ENCODE assay signal across 10 cellular contexts in the genomic region with DNA sequence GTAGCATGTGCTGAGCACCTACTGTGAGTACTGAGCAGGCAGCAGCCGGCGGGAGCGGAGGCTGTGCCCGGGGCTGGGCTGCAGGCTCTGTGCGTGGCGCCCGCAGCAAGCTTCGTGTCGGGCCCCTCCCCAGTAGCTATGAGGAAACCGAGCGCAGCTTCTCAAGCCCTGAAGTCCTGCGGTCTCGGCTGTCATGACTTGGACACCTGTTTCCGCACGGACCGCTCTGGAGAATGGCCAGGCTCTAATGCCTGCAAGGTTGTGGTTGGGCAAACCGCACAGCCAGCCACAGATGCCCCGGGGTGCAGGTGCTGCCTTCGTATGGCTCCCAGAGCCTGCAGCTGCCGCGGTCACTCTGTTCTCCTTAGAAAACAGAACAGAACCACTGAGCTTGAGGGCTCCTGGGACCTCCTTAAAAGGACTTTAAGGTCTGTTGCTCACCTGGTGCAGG. TPM values are rescaled to one million over a fixed set of nuclear protein-coding genes. Genes with fewer than 3 reads are reported as not detected.
DNase-seq lines count a peak whose midpoint lies in the region; ATAC-seq and TF ChIP-seq lines count a peak whose summit lies in the region.
"Had no signal": no experiment of that assay in that cellular context is flagged by ENCODE, and none has a peak within 500 bp of the region (broad histone marks: within the 10 kb centered on the region; RNA-seq: fewer than 3 reads in every experiment).

No MANE protein-coding gene starts in this region.

- H3K27me3 Mint-ChIP-seq in endodermal cell (ENCODE audit: insufficient read depth) (no peaks in the 10 kb centered on the region), endothelial cell (ENCODE audit: unreplicated experiment) (peaks cover 9% of the 10 kb centered on the region)

- DNase-seq in NCI-H2107 treated with DMSO at 0.1 percent for 48 hours (lab: John Stamatoyannopoulos, UW; ENCODE audit: unreplicated experiment) (peak; percentile 80), mesenteric fat pad (ENCODE audit: low spot score) (peak; percentile 86), endodermal cell (no peak), endothelial cell (ENCODE audit: low spot score) (no peak), GDM1 (lab: John Stamatoyannopoulos, UW) (no peak), NCI-H748 treated with DMSO at 0.1 percent for 48 hours (lab: John Stamatoyannopoulos, UW) (no peak)
- DNase-seq: activated CD4-positive, alpha-beta T cell treated with anti-CD3 and anti-CD28 coated beads, Interleukin-2, amount 50 U/mL, for 48 hours had no signal

- H3K4me3 Mint-ChIP-seq in endodermal cell = no peak overlapping the region
- no peak overlapping the region for H3K4me3 Mint-ChIP-seq in endothelial cell (ENCODE audit: unreplicated experiment)

- WGBS in endodermal cell (ENCODE audit: insufficient coverage in 1 of 2, insufficient read length in 1 of 2), 2 experiments = 92 to 96% methylated on average over 19 to 21 of the region's 21 CpGs

- H3K27ac ChIP-seq in endodermal cell (ENCODE audit: low read depth, low read length) = no peak overlapping the region
- H3K27ac ChIP-seq: gastrocnemius medialis had no signal

- H3K27ac Mint-ChIP-seq in endodermal cell (no peak overlapping the region), endothelial cell (ENCODE audit: unreplicated experiment) (no peak overlapping the region)

- H3K36me3 Mint-ChIP-seq in endodermal cell (ENCODE audit: low read depth) = peaks cover 51% of the 10 kb centered on the region
- peaks cover 24% of the 10 kb centered on the region for H3K36me3 Mint-ChIP-seq in endothelial cell (ENCODE audit: low read depth, unreplicated experiment)

- ATAC-seq in GM18511 (IDR thresholded peaks at IDR 0.05; ENCODE audit: unreplicated experiment) = peak; percentile 89
- peak; percentile 67 for ATAC-seq in HG02642 (IDR thresholded peaks at IDR 0.05; ENCODE audit: poor library complexity, unreplicated experiment)

- H3K27me3 ChIP-seq in endodermal cell (ENCODE audit: control insufficient read depth, insufficient read depth, low read length, poor library complexity, severe bottlenecking) = no peaks in the 10 kb centered on the region
- H3K27me3 ChIP-seq: gastrocnemius medialis had no signal

- no peaks in the 10 kb centered on the region for H3K4me1 Mint-ChIP-seq in endodermal cell
- H3K4me1 Mint-ChIP-seq in endothelial cell (ENCODE audit: unreplicated experiment) = no peaks in the 10 kb centered on the region

- H3K9me3 Mint-ChIP-seq in endodermal cell (no peaks in the 10 kb centered on the region), endothelial cell (ENCODE audit: unreplicated experiment) (no peaks in the 10 kb centered on the region)

- H3K4me3 ChIP-seq in endodermal cell (ENCODE audit: low read length) = no peak overlapping the region
- H3K4me3 ChIP-seq: gastrocnemius medialis had no signal

- TF ChIP-seq CTCF in endodermal cell (conservative IDR thresholded peaks at IDR 0.05) (no peak), endothelial cell (IDR thresholded peaks at IDR 0.05; ENCODE audit: unreplicated experiment) (no peak)

- H3K9ac ChIP-seq in endodermal cell (ENCODE audit: extremely low read depth, low read length, poor library complexity, severe bottlenecking) = no peak overlapping the region

- H3K9me3 ChIP-seq in endodermal cell (ENCODE audit: control insufficient read depth, low read length) = no peaks in the 10 kb centered on the region
- H3K9me3 ChIP-seq: gastrocnemius medialis had no signal

- no peaks in the 10 kb centered on the region for H3K4me1 ChIP-seq in endodermal cell (ENCODE audit: control insufficient read depth, insufficient read depth, low read length)

- H3K36me3 ChIP-seq in endodermal cell (ENCODE audit: control insufficient read depth, insufficient read depth, low read length) = peaks cover 59% of the 10 kb centered on the region

RNA-seq across cellular contexts. Expression of a gene that starts 33.7 kb away (rescaled TPM):
- total RNA-seq in mesenteric fat pad (121 TPM), endodermal cell (10 to 100 TPM; 59.3 to 66.8 TPM), endothelial cell (ENCODE audit: unreplicated experiment) (57.9 TPM)
- polyA plus RNA-seq in endodermal cell (2013, experiment 1 of 2) = 48.4 TPM
- polyA plus RNA-seq in endodermal cell (2013, experiment 2 of 2) = 48.7 TPM

Comparison
In these comparisons a context has a peak if more than half of its experiments do, and no peak if none do; other contexts are left out.
1. DNase-seq: peak in NCI-H2107 treated with DMSO at 0.1 percent for 48 hours (single experiment) and mesenteric fat pad (single experiment); none in endodermal cell (single experiment), endothelial cell (single experiment), GDM1 (single experiment) and NCI-H748 treated with DMSO at 0.1 percent for 48 hours (single experiment).